12 cellular contexts compared by ENCODE assay signal in genomic region chr1:59367269-59368006, GRCh38.
A peak's percentile ranks its signal among the peaks of the same experiment; 100 is the strongest.
DNase-seq lines count a peak whose midpoint lies in the region; ATAC-seq and TF ChIP-seq lines count a peak whose summit lies in the region.
"Had no signal": no experiment of that assay in that cellular context is flagged by ENCODE, and none has a peak within 500 bp of the region (broad histone marks: within the 10 kb centered on the region; RNA-seq: fewer than 3 reads in every experiment).

No MANE protein-coding gene starts in this region.

- no peaks in the 10 kb centered on the region for H3K9me3 ChIP-seq in RWPE2 (ENCODE audit: severe bottlenecking)

- no peaks in the 10 kb centered on the region for H3K36me3 ChIP-seq in RWPE2 (ENCODE audit: low read depth)

- peak; percentile 93 for ATAC-seq in RWPE2 (ENCODE audit: low read depth)
- peak; percentile 91 for ATAC-seq in omental fat pad (ENCODE audit: low FRiP score)

- no peak for TF ChIP-seq CTCF in AG10803 (conservative IDR thresholded peaks at IDR 0.05; ENCODE audit: low read length)
- TF ChIP-seq CTCF in RWPE2 (IDR thresholded peaks at IDR 0.05; ENCODE audit: poor library complexity, severe bottlenecking) = no peak
- no peak for TF ChIP-seq CTCF in fibroblast of pulmonary artery (IDR thresholded peaks at IDR 0.05; ENCODE audit: low read length, missing control alignments)
- TF ChIP-seq CTCF in omental fat pad (IDR thresholded peaks at IDR 0.05) = no peak
- no peak for TF ChIP-seq CTCF in GM13976 (IDR thresholded peaks at IDR 0.05; ENCODE audit: borderline replicate concordance, control extremely low read depth, extremely low read depth, insufficient read depth, missing control alignments)

- in situ Hi-C loops in GM13976 (cut with MboI; ENCODE audit: low sequenced_read_pairs, unreplicated experiment) = no loop called here

- peaks cover 31% of the 10 kb centered on the region for H3K4me1 ChIP-seq in RWPE2 (ENCODE audit: insufficient read depth, poor library complexity, severe bottlenecking)

- H3K27me3 ChIP-seq in RWPE2 (ENCODE audit: insufficient read depth, poor library complexity, severe bottlenecking) = no peaks in the 10 kb centered on the region

- H3K4me3 ChIP-seq in AG10803 (ENCODE audit: low read length) (peak overlapping the region; percentile 24; the same call in 1 of the 2 replicates), RWPE2 (ENCODE audit: severe bottlenecking) (no peak overlapping the region), fibroblast of pulmonary artery (replicated peaks; ENCODE audit: low read depth, low read length) (no peak overlapping the region)

- DNase-seq in AG10803 (ENCODE audit: low read depth) = peak; percentile 98
- peak; percentile 63 for DNase-seq in RWPE2 (ENCODE audit: low spot score)
- DNase-seq in fibroblast of pulmonary artery (ENCODE audit: low read depth) = peak; percentile 97
- no peak for DNase-seq in omental fat pad (ENCODE audit: low spot score)
- no peak for DNase-seq in stimulated activated CD8-positive, alpha-beta memory T cell treated with anti-CD3 and anti-CD28 coated beads, Interleukin-4, amount 100 ng/mL, for 48 hours
- no peak for DNase-seq in DMS53 treated with DMSO at 0.1 percent for 48 hours (lab: John Stamatoyannopoulos, UW; ENCODE audit: unreplicated experiment)
- DNase-seq in GM13976 (ENCODE audit: low spot score) = no peak
- no peak for DNase-seq in activated effector memory CD4-positive, alpha-beta T cell treated with Interleukin-2 at 50 U/mL for 16 hours
- DNase-seq: activated B cell treated with CpG ODN at 0.5 μM for 24 hours; CD4-positive, CD25-positive, alpha-beta regulatory T cell; effector CD8-positive, alpha-beta T cell had no signal

- H3K27ac ChIP-seq in RWPE2 (ENCODE audit: poor library complexity, severe bottlenecking) = peak overlapping the region; percentile 73
- H3K27ac ChIP-seq: KMS-11 had no signal

Comparison
In these comparisons a context has a peak if more than half of its experiments do, and no peak if none do; other contexts are left out.
1. DNase-seq: peak in AG10803 (single experiment), RWPE2 (single experiment) and fibroblast of pulmonary artery (single experiment); none in omental fat pad (single experiment), stimulated activated CD8-positive, alpha-beta memory T cell treated with anti-CD3 and anti-CD28 coated beads, Interleukin-4, amount 100 ng/mL, for 48 hours (single experiment), DMS53 treated with DMSO at 0.1 percent for 48 hours (single experiment), GM13976 (single experiment) and activated effector memory CD4-positive, alpha-beta T cell treated with Interleukin-2 at 50 U/mL for 16 hours (single experiment).